11 cellular contexts compared by ENCODE assay signal in the genomic region with DNA sequence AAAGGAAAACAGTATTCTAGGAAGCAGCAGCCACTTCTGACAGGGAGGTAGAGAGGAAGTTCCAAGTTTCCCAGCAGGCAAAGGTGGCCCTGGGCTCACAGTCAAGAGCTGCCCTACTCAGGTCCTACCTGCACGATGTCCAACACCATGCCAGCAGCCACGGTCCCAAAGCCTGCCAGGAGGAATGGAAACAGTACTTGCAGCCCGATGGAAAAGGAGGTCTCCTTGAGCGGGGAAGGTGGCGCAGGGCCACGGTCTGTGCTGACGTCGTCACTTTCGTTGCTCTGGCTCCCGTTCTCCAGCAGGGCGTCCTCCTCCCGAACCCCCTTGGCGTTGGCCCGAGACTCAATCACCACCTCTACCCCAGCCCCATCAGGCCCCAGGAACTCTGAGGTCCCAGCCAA. TPM values are rescaled to one million over a fixed set of nuclear protein-coding genes. Genes with fewer than 3 reads are reported as not detected.
DNase-seq lines count a peak whose midpoint lies in the region; ATAC-seq and TF ChIP-seq lines count a peak whose summit lies in the region.
"Had no signal": no experiment of that assay in that cellular context is flagged by ENCODE, and none has a peak within 500 bp of the region (broad histone marks: within the 10 kb centered on the region; RNA-seq: fewer than 3 reads in every experiment).

No MANE protein-coding gene starts in this region.

- H3K4me3 ChIP-seq in heart right ventricle, result peak overlapping the region; percentile 65 to 93 (median 77)
- H3K4me3 ChIP-seq: neural progenitor cell had no signal

- WGBS in heart right ventricle, 2 donors, result 53 to 65% methylated on average over 14 of the region's 14 CpGs

- H3K27me3 Mint-ChIP-seq in T-helper 17 cell, result no peaks in the 10 kb centered on the region
- H3K27me3 Mint-ChIP-seq in activated CD4-positive, alpha-beta T cell treated with anti-CD3 and anti-CD28 coated beads, Interleukin-2, amount 10 ng/mL, durations not matched to agents 7 days and 5 days, result peaks cover 9% of the 10 kb centered on the region
- H3K27me3 Mint-ChIP-seq: CD4-positive, alpha-beta memory T cell had no signal

- POLR2A ChIA-PET in activated CD4-positive, alpha-beta T cell treated with anti-CD3 and anti-CD28 coated beads, Interleukin-2, amount 10 ng/mL, durations not matched to agents 7 days and 5 days (lab: Charles Lee), result no interaction called here

- H3K27me3 ChIP-seq in heart right ventricle, result peaks cover 0 to 8% (median 0%) of the 10 kb centered on the region in 7 donors

- no peak for ATAC-seq in T-helper 17 cell
- peak in 4 of 8 donors; percentile 2 to 58 (median 26) for ATAC-seq in heart right ventricle
- no peak for ATAC-seq in stimulated activated effector memory CD8-positive, alpha-beta T cell treated with anti-CD3 and anti-CD28 coated beads, Interleukin-12 subunit alpha, Interleukin-12 subunit beta, amount 100 ng/mL, for 72 hours

- H3K4me3 Mint-ChIP-seq in T-helper 17 cell, result peak overlapping the region; percentile 49
- H3K4me3 Mint-ChIP-seq in stimulated activated effector memory CD8-positive, alpha-beta T cell treated with anti-CD3 and anti-CD28 coated beads, Interleukin-12 subunit alpha, Interleukin-12 subunit beta, amount 100 ng/mL, for 72 hours, result peak overlapping the region; percentile 18
- no peak overlapping the region for H3K4me3 Mint-ChIP-seq in activated CD4-positive, alpha-beta T cell treated with anti-CD3 and anti-CD28 coated beads, Interleukin-2, amount 10 ng/mL, durations not matched to agents 7 days and 5 days

- H3K4me1 Mint-ChIP-seq in T-helper 17 cell, result peaks cover 72% of the 10 kb centered on the region
- H3K4me1 Mint-ChIP-seq in stimulated activated effector memory CD8-positive, alpha-beta T cell treated with anti-CD3 and anti-CD28 coated beads, Interleukin-12 subunit alpha, Interleukin-12 subunit beta, amount 100 ng/mL, for 72 hours, result peaks cover 89% of the 10 kb centered on the region
- H3K4me1 Mint-ChIP-seq in activated CD4-positive, alpha-beta T cell treated with anti-CD3 and anti-CD28 coated beads, Interleukin-2, amount 10 ng/mL, durations not matched to agents 7 days and 5 days, result peaks cover 56% of the 10 kb centered on the region

- CTCF ChIA-PET in activated CD4-positive, alpha-beta T cell treated with anti-CD3 and anti-CD28 coated beads, Interleukin-2, amount 10 ng/mL, durations not matched to agents 7 days and 5 days (lab: Charles Lee), result interaction anchor here (1.8 kb wide), 1 partner anchor 28 kb away, joined by 5 read pairs; no protein-coding TSS in a partner anchor

- H3K27ac Mint-ChIP-seq in T-helper 17 cell, result no peak overlapping the region
- H3K27ac Mint-ChIP-seq in stimulated activated effector memory CD8-positive, alpha-beta T cell treated with anti-CD3 and anti-CD28 coated beads, Interleukin-12 subunit alpha, Interleukin-12 subunit beta, amount 100 ng/mL, for 72 hours, result peak overlapping the region; percentile 92
- no peak overlapping the region for H3K27ac Mint-ChIP-seq in activated CD4-positive, alpha-beta T cell treated with anti-CD3 and anti-CD28 coated beads, Interleukin-2, amount 10 ng/mL, durations not matched to agents 7 days and 5 days
- H3K27ac Mint-ChIP-seq: neural progenitor cell had no signal

- H3K4me1 ChIP-seq in heart right ventricle, result peaks cover 0 to 80% (median 63%) of the 10 kb centered on the region in 9 donors

- no peak for DNase-seq in T-helper 17 cell
- peak in 1 of 2 donors; percentile 70 for DNase-seq in heart right ventricle
- DNase-seq in stimulated activated effector memory CD8-positive, alpha-beta T cell treated with anti-CD3 and anti-CD28 coated beads, Interleukin-12 subunit alpha, Interleukin-12 subunit beta, amount 100 ng/mL, for 72 hours (ENCODE audit: low spot score in 2 of 2), result no peak
- no peak for DNase-seq in activated CD4-positive, alpha-beta T cell treated with anti-CD3 and anti-CD28 coated beads, Interleukin-2, amount 10 ng/mL, durations not matched to agents 7 days and 5 days
- no peak for DNase-seq in AG20443 (ENCODE audit: low spot score)
- DNase-seq: CD4-positive, alpha-beta memory T cell; NCI-H2081 treated with DMSO at 0.1 percent for 48 hours; T1000 had no signal

- H3K9me3 Mint-ChIP-seq in stimulated activated effector memory CD8-positive, alpha-beta T cell treated with anti-CD3 and anti-CD28 coated beads, Interleukin-12 subunit alpha, Interleukin-12 subunit beta, amount 100 ng/mL, for 72 hours, result no peaks in the 10 kb centered on the region
- no peaks in the 10 kb centered on the region for H3K9me3 Mint-ChIP-seq in activated CD4-positive, alpha-beta T cell treated with anti-CD3 and anti-CD28 coated beads, Interleukin-2, amount 10 ng/mL, durations not matched to agents 7 days and 5 days
- H3K9me3 Mint-ChIP-seq: CD4-positive, alpha-beta memory T cell; neural progenitor cell had no signal

- no peak for TF ChIP-seq CTCF in heart right ventricle (IDR thresholded peaks at IDR 0.05)

- peaks cover 0 to 43% (median 11%) of the 10 kb centered on the region in 9 donors for H3K36me3 ChIP-seq in heart right ventricle
- H3K36me3 ChIP-seq: neural progenitor cell had no signal

- H3K9me3 ChIP-seq in T-helper 17 cell (ENCODE audit: control insufficient read depth, low read length, poor library complexity, severe bottlenecking) (no peaks in the 10 kb centered on the region), heart right ventricle (no peaks in the 10 kb centered on the region)

- intact Hi-C loops in heart right ventricle (cut with DNase I), result loop anchor here in 6 of 10 donors (5.0 to 10.0 kb wide), 5 partner anchors 87 to 295 kb away; no protein-coding TSS in a partner anchor

- peak overlapping the region; percentile 45 to 95 (median 92) for H3K27ac ChIP-seq in heart right ventricle
- H3K27ac ChIP-seq: neural progenitor cell had no signal

- H3K36me3 Mint-ChIP-seq in T-helper 17 cell (ENCODE audit: low read depth), result peaks cover 6% of the 10 kb centered on the region
- peaks cover 40% of the 10 kb centered on the region for H3K36me3 Mint-ChIP-seq in stimulated activated effector memory CD8-positive, alpha-beta T cell treated with anti-CD3 and anti-CD28 coated beads, Interleukin-12 subunit alpha, Interleukin-12 subunit beta, amount 100 ng/mL, for 72 hours
- H3K36me3 Mint-ChIP-seq in activated CD4-positive, alpha-beta T cell treated with anti-CD3 and anti-CD28 coated beads, Interleukin-2, amount 10 ng/mL, durations not matched to agents 7 days and 5 days (ENCODE audit: low read depth), result peaks cover 10% of the 10 kb centered on the region

RNA-seq across cellular contexts. Expression of gene SLC41A1, which starts 3.1 kb away (rescaled TPM):
- total RNA-seq in T-helper 17 cell (10 to 100 TPM; 33.5 to 36.2 TPM), heart right ventricle (100 to 1,000 TPM; 247 to 566 (median 322) TPM)
- 100 to 1,000 TPM in 1 of 2 donors, 10 to 100 TPM in 1; 97.0 to 102 TPM for polyA plus RNA-seq in heart right ventricle
- total RNA-seq in activated CD4-positive, alpha-beta T cell treated with anti-CD3 and anti-CD28 coated beads, Interleukin-2, amount 10 ng/mL, durations not matched to agents 7 days and 5 days, result 10 to 100 TPM; 10.8 to 12.2 TPM

RNA-seq across cellular contexts. Expression of gene RAB29, which starts 34.7 kb away (rescaled TPM):
- total RNA-seq in T-helper 17 cell, result 10 to 100 TPM; 30.5 to 38.2 TPM
- total RNA-seq in heart right ventricle, result 10 to 100 TPM in 9 of 10 donors, 1 to 10 TPM in 1; 9.1 to 23.1 (median 16.3) TPM
- polyA plus RNA-seq in heart right ventricle, result 10 to 100 TPM in 1 of 2 donors, 1 to 10 TPM in 1; 5.6 to 10.4 TPM
- 10 to 100 TPM; 51.7 to 54.6 TPM for total RNA-seq in activated CD4-positive, alpha-beta T cell treated with anti-CD3 and anti-CD28 coated beads, Interleukin-2, amount 10 ng/mL, durations not matched to agents 7 days and 5 days

RNA-seq across cellular contexts. Expression of gene PM20D1, which starts 40.0 kb away (rescaled TPM):
- total RNA-seq in T-helper 17 cell (1 to 10 TPM; 1.1 to 1.9 TPM), heart right ventricle (1 to 10 TPM in 4 of 10 donors, under 1 TPM in 6; 0.12 to 1.9 (median 0.66) TPM)
- under 1 TPM; 0.30 to 0.73 TPM for polyA plus RNA-seq in heart right ventricle
- 1 to 10 TPM in 1 of 2 experiments, under 1 TPM in 1; 0.94 to 1.0 TPM for total RNA-seq in activated CD4-positive, alpha-beta T cell treated with anti-CD3 and anti-CD28 coated beads, Interleukin-2, amount 10 ng/mL, durations not matched to agents 7 days and 5 days
- total RNA-seq: astrocyte, H4 had no signal

RNA-seq across cellular contexts. Expression of gene NUCKS1, which starts 60.0 kb away (rescaled TPM):
- total RNA-seq in T-helper 17 cell, result 10 to 100 TPM; 68.7 to 73.2 TPM
- 100 to 1,000 TPM; 174 to 245 (median 211) TPM for total RNA-seq in heart right ventricle
- 100 to 1,000 TPM in 1 of 2 donors, 10 to 100 TPM in 1; 31.8 to 107 TPM for polyA plus RNA-seq in heart right ventricle
- total RNA-seq in activated CD4-positive, alpha-beta T cell treated with anti-CD3 and anti-CD28 coated beads, Interleukin-2, amount 10 ng/mL, durations not matched to agents 7 days and 5 days, result 100 to 1,000 TPM; 218 TPM

Comparison
In these comparisons a context has a peak if more than half of its experiments do, and no peak if none do; other contexts are left out.
1. RNA of gene SLC41A1, which starts 3.1 kb away (total RNA-seq): 247 to 566 TPM in heart right ventricle; 33.5 to 36.2 TPM in T-helper 17 cell and 10.8 to 12.2 TPM in activated CD4-positive, alpha-beta T cell treated with anti-CD3 and anti-CD28 coated beads, Interleukin-2, amount 10 ng/mL, durations not matched to agents 7 days and 5 days; every median in the first group is over 4 times any median in the second.